9 cellular contexts compared by ENCODE assay signal in genomic region chr16:56682703-56683397, GRCh38. TPM values are rescaled to one million over a fixed set of nuclear protein-coding genes. Genes with fewer than 3 reads are reported as not detected.
DNase-seq lines count a peak whose midpoint lies in the region; ATAC-seq, FAIRE-seq and TF ChIP-seq lines count a peak whose summit lies in the region.
"Had no signal": no experiment of that assay in that cellular context is flagged by ENCODE, and none has a peak within 500 bp of the region (broad histone marks: within the 10 kb centered on the region; RNA-seq: fewer than 3 reads in every experiment).

No MANE protein-coding gene starts in this region.

- H3K9me3 Mint-ChIP-seq in CD14-positive monocyte: peaks cover 5 to 20% (median 15%) of the 10 kb centered on the region in 7 donors
- H3K9me3 Mint-ChIP-seq in activated T-helper 1 cell treated with anti-CD3 and anti-CD28 coated beads, Interleukin-12 subunit alpha, Interleukin-12 subunit beta, Interleukin-2, Interleukin-4 antibody, amounts not matched to agents 30 ng/mL and 10 ng/mL and 1 ng/mL, durations not matched to agents 14 hours and 24 hours and 36 hours: peaks cover 3% of the 10 kb centered on the region
- no peaks in the 10 kb centered on the region for H3K9me3 Mint-ChIP-seq in stimulated activated naive B cell treated with anti-CD40 and anti-IgM and Interleukin-4, amounts not matched to agents 10 μg/mL and 1 μg/mL and 100 μg/mL, for 72 hours

- in situ Hi-C loops in GM13976 (cut with MboI; ENCODE audit: low sequenced_read_pairs, unreplicated experiment): no loop called here

- no peaks in the 10 kb centered on the region for H3K9me3 ChIP-seq in iPS-15b (ENCODE audit: control insufficient read depth, insufficient read depth, low read length)

- peak overlapping the region; percentile 72 for H3K4me3 ChIP-seq in HFF-Myc (replicated peaks; ENCODE audit: low read depth, low read length)
- H3K4me3 ChIP-seq in iPS-15b (ENCODE audit: low read depth, low read length): peak overlapping the region; percentile 89

- ATAC-seq in stimulated activated naive B cell treated with anti-CD40 and anti-IgM and Interleukin-4, amounts not matched to agents 10 μg/mL and 1 μg/mL and 100 μg/mL, for 72 hours (replicated peaks): peak; percentile 7 to 17

- no peak for FAIRE-seq in GM12892 (lab: Jason Lieb, UNC)

- peak overlapping the region; percentile 94 to 98 for H3K4me3 Mint-ChIP-seq in CD14-positive monocyte
- peak overlapping the region; percentile 94 for H3K4me3 Mint-ChIP-seq in activated T-helper 1 cell treated with anti-CD3 and anti-CD28 coated beads, Interleukin-12 subunit alpha, Interleukin-12 subunit beta, Interleukin-2, Interleukin-4 antibody, amounts not matched to agents 30 ng/mL and 10 ng/mL and 1 ng/mL, durations not matched to agents 14 hours and 24 hours and 36 hours
- H3K4me3 Mint-ChIP-seq in stimulated activated naive B cell treated with anti-CD40 and anti-IgM and Interleukin-4, amounts not matched to agents 10 μg/mL and 1 μg/mL and 100 μg/mL, for 72 hours: peak overlapping the region; percentile 91 to 92

- H3K27ac Mint-ChIP-seq in CD14-positive monocyte: peak overlapping the region in 6 of 7 donors; percentile 50 to 92 (median 89)
- peak overlapping the region; percentile 84 for H3K27ac Mint-ChIP-seq in activated T-helper 1 cell treated with anti-CD3 and anti-CD28 coated beads, Interleukin-12 subunit alpha, Interleukin-12 subunit beta, Interleukin-2, Interleukin-4 antibody, amounts not matched to agents 30 ng/mL and 10 ng/mL and 1 ng/mL, durations not matched to agents 14 hours and 24 hours and 36 hours
- H3K27ac Mint-ChIP-seq in stimulated activated naive B cell treated with anti-CD40 and anti-IgM and Interleukin-4, amounts not matched to agents 10 μg/mL and 1 μg/mL and 100 μg/mL, for 72 hours: peak overlapping the region; percentile 86

- TF ChIP-seq POLR2A in GM12892 (IDR thresholded peaks at IDR 0.05; ENCODE audit: low read depth, low read length): no peak

- no peaks in the 10 kb centered on the region for H3K36me3 ChIP-seq in iPS-15b (ENCODE audit: control insufficient read depth, insufficient read depth, low read length)

- H3K27me3 ChIP-seq in iPS-15b (ENCODE audit: control insufficient read depth, insufficient read depth, low read length): peaks cover 47% of the 10 kb centered on the region

- H3K36me3 Mint-ChIP-seq in CD14-positive monocyte: peaks cover 7 to 8% of the 10 kb centered on the region in 2 donors
- H3K36me3 Mint-ChIP-seq in activated T-helper 1 cell treated with anti-CD3 and anti-CD28 coated beads, Interleukin-12 subunit alpha, Interleukin-12 subunit beta, Interleukin-2, Interleukin-4 antibody, amounts not matched to agents 30 ng/mL and 10 ng/mL and 1 ng/mL, durations not matched to agents 14 hours and 24 hours and 36 hours (ENCODE audit: low read depth): peaks cover 11% of the 10 kb centered on the region
- H3K36me3 Mint-ChIP-seq in stimulated activated naive B cell treated with anti-CD40 and anti-IgM and Interleukin-4, amounts not matched to agents 10 μg/mL and 1 μg/mL and 100 μg/mL, for 72 hours: peaks cover 7 to 10% of the 10 kb centered on the region in 2 donors

- peaks cover 9% of the 10 kb centered on the region for H3K4me1 ChIP-seq in iPS-15b (ENCODE audit: control insufficient read depth, insufficient read depth, low read length)

- TF ChIP-seq CTCF in CD14-positive monocyte (IDR thresholded peaks at IDR 0.05) (no peak), HFF-Myc (IDR thresholded peaks at IDR 0.05; ENCODE audit: low read depth, low read length, missing control alignments) (no peak), GM13976 (IDR thresholded peaks at IDR 0.05; ENCODE audit: borderline replicate concordance, control extremely low read depth, extremely low read depth, insufficient read depth, missing control alignments) (no peak)

- peaks cover 7 to 10% (median 8%) of the 10 kb centered on the region in 3 donors for H3K27me3 Mint-ChIP-seq in CD14-positive monocyte (ENCODE audit: low read depth in 3 of 3)
- no peaks in the 10 kb centered on the region for H3K27me3 Mint-ChIP-seq in activated T-helper 1 cell treated with anti-CD3 and anti-CD28 coated beads, Interleukin-12 subunit alpha, Interleukin-12 subunit beta, Interleukin-2, Interleukin-4 antibody, amounts not matched to agents 30 ng/mL and 10 ng/mL and 1 ng/mL, durations not matched to agents 14 hours and 24 hours and 36 hours (ENCODE audit: insufficient read depth)
- peaks cover 10 to 17% of the 10 kb centered on the region in 2 donors for H3K27me3 Mint-ChIP-seq in stimulated activated naive B cell treated with anti-CD40 and anti-IgM and Interleukin-4, amounts not matched to agents 10 μg/mL and 1 μg/mL and 100 μg/mL, for 72 hours

- intact Hi-C loops in CD14-positive monocyte (cut with micrococcal nuclease): no loop called here
- intact Hi-C loops in activated T-helper 1 cell treated with anti-CD3 and anti-CD28 coated beads, Interleukin-12 subunit alpha, Interleukin-12 subunit beta, Interleukin-2, Interleukin-4 antibody, amounts not matched to agents 30 ng/mL and 10 ng/mL and 1 ng/mL, durations not matched to agents 14 hours and 24 hours and 36 hours (cut with micrococcal nuclease): loop anchor here (1.0 to 5.0 kb wide), 12 partner anchors 9 to 854 kb away; partner anchors contain the start of genes AMFR, CCDC102A, MT1E and MT1F

- DNase-seq in CD14-positive monocyte (ENCODE audit: low spot score) (no peak), HFF-Myc (ENCODE audit: extremely low read depth, low read depth) (no peak), NCI-H1092 (lab: John Stamatoyannopoulos, UW) (no peak), GM13976 (ENCODE audit: low spot score) (no peak), GM12892 (ENCODE audit: insufficient read length) (no peak)
- DNase-seq in activated T-helper 1 cell treated with anti-CD3 and anti-CD28 coated beads, Interleukin-12 subunit alpha, Interleukin-12 subunit beta, Interleukin-2, Interleukin-4 antibody, amounts not matched to agents 30 ng/mL and 10 ng/mL and 1 ng/mL, durations not matched to agents 14 hours and 24 hours and 36 hours (ENCODE audit: low spot score): no peak
- DNase-seq in stimulated activated naive B cell treated with anti-CD40 and anti-IgM and Interleukin-4, amounts not matched to agents 10 μg/mL and 1 μg/mL and 100 μg/mL, for 72 hours: no peak

- H3K9ac ChIP-seq in iPS-15b (ENCODE audit: low read depth, low read length): peak overlapping the region; percentile 79

- peaks cover 24% of the 10 kb centered on the region for H3K4me1 Mint-ChIP-seq in CD14-positive monocyte
- peaks cover 32% of the 10 kb centered on the region for H3K4me1 Mint-ChIP-seq in activated T-helper 1 cell treated with anti-CD3 and anti-CD28 coated beads, Interleukin-12 subunit alpha, Interleukin-12 subunit beta, Interleukin-2, Interleukin-4 antibody, amounts not matched to agents 30 ng/mL and 10 ng/mL and 1 ng/mL, durations not matched to agents 14 hours and 24 hours and 36 hours (ENCODE audit: low read depth)
- peaks cover 10 to 15% of the 10 kb centered on the region in 2 donors for H3K4me1 Mint-ChIP-seq in stimulated activated naive B cell treated with anti-CD40 and anti-IgM and Interleukin-4, amounts not matched to agents 10 μg/mL and 1 μg/mL and 100 μg/mL, for 72 hours

RNA-seq across cellular contexts. Expression of gene MT1X, which starts 0.6 kb away (rescaled TPM):
- 10 to 100 TPM; 55.4 to 87.9 TPM for polyA plus RNA-seq in CD14-positive monocyte
- total RNA-seq in activated T-helper 1 cell treated with anti-CD3 and anti-CD28 coated beads, Interleukin-12 subunit alpha, Interleukin-12 subunit beta, Interleukin-2, Interleukin-4 antibody, amounts not matched to agents 30 ng/mL and 10 ng/mL and 1 ng/mL, durations not matched to agents 14 hours and 24 hours and 36 hours: 60.7 and 70.4 TPM in 2 replicates
- 18.5 TPM for polyA plus RNA-seq in GM12892 (2012; ENCODE audit: missing spikeins)

RNA-seq across cellular contexts. Expression of gene MT1H, which starts 13.2 kb away (rescaled TPM):
- under 1 TPM in 1 of 2 donors, not detected in 1; 0.76 TPM for polyA plus RNA-seq in CD14-positive monocyte
- 1.4 TPM in 1 of 2 replicates, not detected in the other for total RNA-seq in activated T-helper 1 cell treated with anti-CD3 and anti-CD28 coated beads, Interleukin-12 subunit alpha, Interleukin-12 subunit beta, Interleukin-2, Interleukin-4 antibody, amounts not matched to agents 30 ng/mL and 10 ng/mL and 1 ng/mL, durations not matched to agents 14 hours and 24 hours and 36 hours
- not detected for polyA plus RNA-seq in GM12892 (2012; ENCODE audit: missing spikeins)
- total RNA-seq: pulmonary artery endothelial cell had no signal

RNA-seq across cellular contexts. Expression of gene MT1G, which starts 15.0 kb away (rescaled TPM):
- 1 to 10 TPM in 1 of 2 donors, not detected in 1; 1.4 TPM for polyA plus RNA-seq in CD14-positive monocyte
- total RNA-seq in activated T-helper 1 cell treated with anti-CD3 and anti-CD28 coated beads, Interleukin-12 subunit alpha, Interleukin-12 subunit beta, Interleukin-2, Interleukin-4 antibody, amounts not matched to agents 30 ng/mL and 10 ng/mL and 1 ng/mL, durations not matched to agents 14 hours and 24 hours and 36 hours: 28.5 and 29.1 TPM in 2 replicates
- not detected for polyA plus RNA-seq in GM12892 (2012; ENCODE audit: missing spikeins)
- total RNA-seq: pulmonary artery endothelial cell had no signal

RNA-seq across cellular contexts. Expression of gene MT1F, which starts 25.1 kb away (rescaled TPM):
- 10 to 100 TPM; 13.6 to 21.9 TPM for polyA plus RNA-seq in CD14-positive monocyte
- 4.3 and 5.2 TPM in 2 replicates for total RNA-seq in activated T-helper 1 cell treated with anti-CD3 and anti-CD28 coated beads, Interleukin-12 subunit alpha, Interleukin-12 subunit beta, Interleukin-2, Interleukin-4 antibody, amounts not matched to agents 30 ng/mL and 10 ng/mL and 1 ng/mL, durations not matched to agents 14 hours and 24 hours and 36 hours
- polyA plus RNA-seq in GM12892 (2012; ENCODE audit: missing spikeins): not detected

RNA-seq across cellular contexts. Expression of gene MT1B, which starts 31.2 kb away (rescaled TPM):
- not detected for polyA plus RNA-seq in CD14-positive monocyte
- total RNA-seq in activated T-helper 1 cell treated with anti-CD3 and anti-CD28 coated beads, Interleukin-12 subunit alpha, Interleukin-12 subunit beta, Interleukin-2, Interleukin-4 antibody, amounts not matched to agents 30 ng/mL and 10 ng/mL and 1 ng/mL, durations not matched to agents 14 hours and 24 hours and 36 hours: not detected in 2 replicates
- polyA plus RNA-seq in GM12892 (2012; ENCODE audit: missing spikeins): not detected
- total RNA-seq: pulmonary artery endothelial cell had no signal
